In the genomic region with DNA sequence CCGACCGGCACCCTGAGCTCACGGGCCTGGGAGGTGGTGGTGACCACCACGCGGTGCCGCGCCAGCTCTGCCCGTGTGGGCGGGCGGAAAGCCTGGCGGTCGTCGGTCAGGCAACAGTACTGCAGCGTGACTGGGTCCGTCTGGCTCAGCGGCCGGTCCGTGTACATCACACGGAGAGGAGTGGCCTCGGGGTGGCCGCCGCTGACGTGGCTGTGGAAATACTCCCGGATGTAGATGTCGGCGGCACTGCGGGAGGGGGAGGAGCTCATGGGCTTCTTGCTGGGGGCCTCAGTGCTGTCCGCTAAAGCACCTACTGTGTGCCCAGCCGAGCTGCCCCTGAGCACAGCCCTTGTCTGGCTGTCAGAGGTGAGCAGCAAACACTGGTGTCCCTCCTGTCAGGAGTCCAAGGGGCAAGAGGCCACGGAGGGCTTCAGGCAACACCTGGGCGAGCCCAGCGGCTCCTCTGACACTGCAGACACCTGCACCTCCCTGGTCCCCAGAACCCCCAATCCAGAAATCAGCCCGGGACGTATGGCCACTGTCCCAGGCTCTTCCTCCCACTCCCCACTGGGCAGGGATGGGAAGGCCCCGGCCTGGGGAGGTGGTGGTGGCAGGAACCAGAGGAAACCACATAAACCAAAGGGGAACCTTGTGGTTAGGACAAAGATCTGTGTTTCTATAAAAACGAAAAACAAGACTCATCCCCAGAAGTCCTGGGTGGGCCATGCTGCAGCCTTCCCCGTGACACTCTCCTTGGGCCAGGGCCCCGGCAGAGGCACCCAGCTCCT, we compare ENCODE assay signal across 8 cellular contexts. TPM values are rescaled to one million over a fixed set of nuclear protein-coding genes. Genes with fewer than 3 reads are reported as not detected.
A peak's percentile ranks its signal among the peaks of the same experiment; 100 is the strongest.
DNase-seq lines count a peak whose midpoint lies in the region; ATAC-seq lines count a peak whose summit lies in the region.

No MANE protein-coding gene starts in this region.

- H3K9ac ChIP-seq in rectal smooth muscle tissue (ENCODE audit: low read length) = no peak overlapping the region

- H3K36me3 ChIP-seq in rectal smooth muscle tissue (ENCODE audit: control insufficient read depth, insufficient read depth, low read length) = no peaks in the 10 kb centered on the region

- no peaks in the 10 kb centered on the region for H3K36me3 Mint-ChIP-seq in activated naive CD4-positive, alpha-beta T cell treated with anti-CD3 and anti-CD28 coated beads for 36 hours (ENCODE audit: low read depth)

- peaks cover 21% of the 10 kb centered on the region for H3K4me1 Mint-ChIP-seq in activated naive CD4-positive, alpha-beta T cell treated with anti-CD3 and anti-CD28 coated beads for 36 hours (ENCODE audit: low read depth)

- peak; percentile 82 for DNase-seq in CMK (ENCODE audit: low read depth)
- peak; percentile 79 for DNase-seq in NOMO-1 treated with DMSO at 0.1 percent for 48 hours (lab: John Stamatoyannopoulos, UW; ENCODE audit: unreplicated experiment)
- peak; percentile 70 for DNase-seq in activated naive CD4-positive, alpha-beta T cell treated with anti-CD3 and anti-CD28 coated beads for 36 hours
- no peak for DNase-seq in COR-L47 (lab: John Stamatoyannopoulos, UW)
- DNase-seq in NCI-H146 (lab: John Stamatoyannopoulos, UW) = no peak
- DNase-seq in iPS-NIHi11 (ENCODE audit: low spot score) = no peak

- ATAC-seq in GM21717 (IDR thresholded peaks at IDR 0.05; ENCODE audit: unreplicated experiment) = peak; percentile 58

- H3K27ac ChIP-seq in rectal smooth muscle tissue (ENCODE audit: low read depth, low read length) = no peak overlapping the region

- intact Hi-C loops in activated naive CD4-positive, alpha-beta T cell treated with anti-CD3 and anti-CD28 coated beads for 36 hours (cut with micrococcal nuclease) = no loop called here

- no peaks in the 10 kb centered on the region for H3K9me3 Mint-ChIP-seq in activated naive CD4-positive, alpha-beta T cell treated with anti-CD3 and anti-CD28 coated beads for 36 hours

- H3K4me1 ChIP-seq in rectal smooth muscle tissue (ENCODE audit: control insufficient read depth, insufficient read depth, low read length) = no peaks in the 10 kb centered on the region

- peak overlapping the region; percentile 32 for H3K4me3 ChIP-seq in rectal smooth muscle tissue (ENCODE audit: low read length)

- CTCF ChIA-PET in activated naive CD4-positive, alpha-beta T cell treated with anti-CD3 and anti-CD28 coated beads for 36 hours (lab: Charles Lee) = no interaction called here

- H3K27me3 Mint-ChIP-seq in activated naive CD4-positive, alpha-beta T cell treated with anti-CD3 and anti-CD28 coated beads for 36 hours (ENCODE audit: low read depth) = no peaks in the 10 kb centered on the region

- H3K27ac Mint-ChIP-seq in activated naive CD4-positive, alpha-beta T cell treated with anti-CD3 and anti-CD28 coated beads for 36 hours = peak overlapping the region; percentile 30

- H3K4me3 Mint-ChIP-seq in activated naive CD4-positive, alpha-beta T cell treated with anti-CD3 and anti-CD28 coated beads for 36 hours = peak overlapping the region; percentile 27

- no peaks in the 10 kb centered on the region for H3K27me3 ChIP-seq in rectal smooth muscle tissue (ENCODE audit: control insufficient read depth, insufficient read depth, low read length)

RNA-seq across cellular contexts. Expression of a gene that starts 6.5 kb away (rescaled TPM):
- total RNA-seq in activated naive CD4-positive, alpha-beta T cell treated with anti-CD3 and anti-CD28 coated beads for 36 hours = 10 to 100 TPM; 20.0 to 20.4 TPM

RNA-seq across cellular contexts. Expression of a gene that starts 13.6 kb away (rescaled TPM):
- under 1 TPM in 1 of 2 experiments, not detected in 1; 0.10 TPM for total RNA-seq in activated naive CD4-positive, alpha-beta T cell treated with anti-CD3 and anti-CD28 coated beads for 36 hours

RNA-seq across cellular contexts. Expression of a gene that starts 20.0 kb away (rescaled TPM):
- total RNA-seq in activated naive CD4-positive, alpha-beta T cell treated with anti-CD3 and anti-CD28 coated beads for 36 hours = not detected

RNA-seq across cellular contexts. Expression of a gene that starts 30.4 kb away (rescaled TPM):
- under 1 TPM; 0.35 to 0.38 TPM for total RNA-seq in activated naive CD4-positive, alpha-beta T cell treated with anti-CD3 and anti-CD28 coated beads for 36 hours

RNA-seq across cellular contexts. Expression of a gene that starts 47.0 kb away (rescaled TPM):
- 100 to 1,000 TPM; 189 to 194 TPM for total RNA-seq in activated naive CD4-positive, alpha-beta T cell treated with anti-CD3 and anti-CD28 coated beads for 36 hours

Comparison
In these comparisons a context has a peak if more than half of its experiments do, and no peak if none do; other contexts are left out.
1. DNase-seq: peak in CMK (single experiment), NOMO-1 treated with DMSO at 0.1 percent for 48 hours (single experiment) and activated naive CD4-positive, alpha-beta T cell treated with anti-CD3 and anti-CD28 coated beads for 36 hours (single experiment); none in COR-L47 (single experiment), NCI-H146 (single experiment) and iPS-NIHi11 (single experiment).